Comparison of ENCODE assay signal across 31 cellular contexts in genomic region chr18:36410346-36410745, GRCh38.
"Had no signal": no experiment of that assay in that cellular context is flagged by ENCODE, and none has a peak within 500 bp of the region (broad histone marks: within the 10 kb centered on the region; RNA-seq: fewer than 3 reads in every experiment).

No MANE protein-coding gene starts in this region.

- H3K36me3 ChIP-seq: ascending aorta, brain microvascular endothelial cell, breast epithelium, cardiac muscle cell, WERI-Rb-1 had no signal

- H3K4me1 ChIP-seq: body of pancreas, breast epithelium had no signal

- H3K9me3 ChIP-seq: ascending aorta, body of pancreas, breast epithelium had no signal

- H3K4me3 ChIP-seq: ascending aorta, body of pancreas, breast epithelium, cardiac muscle cell had no signal

- H3K27me3 ChIP-seq: ascending aorta, body of pancreas, brain microvascular endothelial cell, breast epithelium, cardiac muscle cell had no signal

- DNase-seq: activated CD4-positive, alpha-beta memory T cell treated with anti-CD3 and anti-CD28 coated beads, Interleukin-2, amount 10 ng/mL, durations not matched to agents 7 days and 5 days; activated CD4-positive, alpha-beta T cell treated with anti-CD3 and anti-CD28 coated beads for 1 hour; activated CD4-positive, alpha-beta T cell treated with anti-CD3 and anti-CD28 coated beads for 36 hours; activated CD4-positive, alpha-beta T cell treated with anti-CD3 and anti-CD28 coated beads for 48 hours; activated CD4-positive, alpha-beta T cell treated with anti-CD3 and anti-CD28 coated beads, Interleukin-2, amount 10 ng/mL, durations not matched to agents 7 days and 5 days; activated CD4-positive, alpha-beta T cell treated with anti-CD3 and anti-CD28 coated beads, Interleukin-2, amount 50 U/mL, for 48 hours; activated CD4-positive, CD25-positive, alpha-beta regulatory T cell; activated CD8-positive, alpha-beta memory T cell treated with anti-CD3 and anti-CD28 coated beads for 24 hours; activated CD8-positive, alpha-beta memory T cell treated with anti-CD3 and anti-CD28 coated beads, Interleukin-2, amount 10 ng/mL, durations not matched to agents 7 days and 5 days; activated CD8-positive, alpha-beta memory T cell treated with anti-CD3 and anti-CD28 coated beads, Interleukin-2, amount 50 U/mL, for 48 hours; activated CD8-positive, alpha-beta T cell treated with anti-CD3 and anti-CD28 coated beads, Interleukin-2, amount 10 ng/mL, durations not matched to agents 7 days and 5 days; activated effector memory CD4-positive, alpha-beta T cell treated with Interleukin-2 at 50 U/mL for 16 hours; activated gamma-delta T cell; activated naive CD4-positive, alpha-beta T cell treated with anti-CD3 and anti-CD28 coated beads, Interleukin-2, amount 10 ng/mL, durations not matched to agents 7 days and 5 days; activated naive CD4-positive, alpha-beta T cell treated with Interleukin-2 at 50 U/mL for 16 hours; activated naive CD8-positive, alpha-beta T cell treated with anti-CD3 and anti-CD28 coated beads, Interleukin-2, amount 10 ng/mL, durations not matched to agents 7 days and 5 days; activated naive CD8-positive, alpha-beta T cell treated with anti-CD3 and anti-CD28 coated beads, Interleukin-2, amount 50 U/mL, for 24 hours; activated T-cell treated with anti-CD3 and anti-CD28 coated beads, Interleukin-2, amount 50 U/mL, for 24 hours; activated T-cell treated with anti-CD3 and anti-CD28 coated beads, Interleukin-2, amount 50 U/mL, for 48 hours; amygdala; anterior cingulate cortex; body of pancreas; brain microvascular endothelial cell; caudate nucleus; T-cell; T-helper 17 cell; T-helper 9 cell; WERI-Rb-1 had no signal

- H3K27ac ChIP-seq: ascending aorta, body of pancreas, brain microvascular endothelial cell, breast epithelium, WERI-Rb-1 had no signal
